ENCODE assay signal across 1 cellular context in genomic region chr7:32588657-32589056, GRCh38.
TF ChIP-seq lines count a peak whose summit lies in the region.

No MANE protein-coding gene starts in this region.

TF ChIP-seq in GM12878, 131 proteins besides CTCF, POLR2A, EP300 and RAD21 (continued from another document):
- no peak for TF ChIP-seq ZBTB11 (CRISPR knock-in tag; IDR thresholded peaks at IDR 0.05)
- TF ChIP-seq, protein P1, sequence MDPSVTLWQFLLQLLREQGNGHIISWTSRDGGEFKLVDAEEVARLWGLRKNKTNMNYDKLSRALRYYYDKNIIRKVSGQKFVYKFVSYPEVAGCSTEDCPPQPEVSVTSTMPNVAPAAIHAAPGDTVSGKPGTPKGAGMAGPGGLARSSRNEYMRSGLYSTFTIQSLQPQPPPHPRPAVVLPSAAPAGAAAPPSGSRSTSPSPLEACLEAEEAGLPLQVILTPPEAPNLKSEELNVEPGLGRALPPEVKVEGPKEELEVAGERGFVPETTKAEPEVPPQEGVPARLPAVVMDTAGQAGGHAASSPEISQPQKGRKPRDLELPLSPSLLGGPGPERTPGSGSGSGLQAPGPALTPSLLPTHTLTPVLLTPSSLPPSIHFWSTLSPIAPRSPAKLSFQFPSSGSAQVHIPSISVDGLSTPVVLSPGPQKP (IDR thresholded peaks at IDR 0.05; ENCODE audit: low read depth, low read length), result no peak
- TF ChIP-seq BCL11A (IDR thresholded peaks at IDR 0.05; ENCODE audit: low read depth, low read length), result peak; percentile 54; the same call in 1 of the 2 replicates
- TF ChIP-seq NR2F1 (conservative IDR thresholded peaks at IDR 0.05), result peak; percentile 72
- TF ChIP-seq ATF7 (IDR thresholded peaks at IDR 0.05; ENCODE audit: low read depth), result peak; percentile 28; the same call in 1 of the 2 replicates
- TF ChIP-seq, protein P2, sequence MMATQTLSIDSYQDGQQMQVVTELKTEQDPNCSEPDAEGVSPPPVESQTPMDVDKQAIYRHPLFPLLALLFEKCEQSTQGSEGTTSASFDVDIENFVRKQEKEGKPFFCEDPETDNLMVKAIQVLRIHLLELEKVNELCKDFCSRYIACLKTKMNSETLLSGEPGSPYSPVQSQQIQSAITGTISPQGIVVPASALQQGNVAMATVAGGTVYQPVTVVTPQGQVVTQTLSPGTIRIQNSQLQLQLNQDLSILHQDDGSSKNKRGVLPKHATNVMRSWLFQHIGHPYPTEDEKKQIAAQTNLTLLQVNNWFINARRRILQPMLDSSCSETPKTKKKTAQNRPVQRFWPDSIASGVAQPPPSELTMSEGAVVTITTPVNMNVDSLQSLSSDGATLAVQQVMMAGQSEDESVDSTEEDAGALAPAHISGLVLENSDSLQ (IDR thresholded peaks at IDR 0.05), result peak; percentile 38; the same call in 1 of the 2 replicates
- peak; percentile 86 for TF ChIP-seq RUNX3 (IDR thresholded peaks at IDR 0.05; ENCODE audit: low read length)
- TF ChIP-seq ZNF274 (IDR thresholded peaks at IDR 0.05; ENCODE audit: insufficient read depth, insufficient read length), result no peak
- no peak for TF ChIP-seq CBX5 (IDR thresholded peaks at IDR 0.05; ENCODE audit: low read depth)
- TF ChIP-seq, protein P3, sequence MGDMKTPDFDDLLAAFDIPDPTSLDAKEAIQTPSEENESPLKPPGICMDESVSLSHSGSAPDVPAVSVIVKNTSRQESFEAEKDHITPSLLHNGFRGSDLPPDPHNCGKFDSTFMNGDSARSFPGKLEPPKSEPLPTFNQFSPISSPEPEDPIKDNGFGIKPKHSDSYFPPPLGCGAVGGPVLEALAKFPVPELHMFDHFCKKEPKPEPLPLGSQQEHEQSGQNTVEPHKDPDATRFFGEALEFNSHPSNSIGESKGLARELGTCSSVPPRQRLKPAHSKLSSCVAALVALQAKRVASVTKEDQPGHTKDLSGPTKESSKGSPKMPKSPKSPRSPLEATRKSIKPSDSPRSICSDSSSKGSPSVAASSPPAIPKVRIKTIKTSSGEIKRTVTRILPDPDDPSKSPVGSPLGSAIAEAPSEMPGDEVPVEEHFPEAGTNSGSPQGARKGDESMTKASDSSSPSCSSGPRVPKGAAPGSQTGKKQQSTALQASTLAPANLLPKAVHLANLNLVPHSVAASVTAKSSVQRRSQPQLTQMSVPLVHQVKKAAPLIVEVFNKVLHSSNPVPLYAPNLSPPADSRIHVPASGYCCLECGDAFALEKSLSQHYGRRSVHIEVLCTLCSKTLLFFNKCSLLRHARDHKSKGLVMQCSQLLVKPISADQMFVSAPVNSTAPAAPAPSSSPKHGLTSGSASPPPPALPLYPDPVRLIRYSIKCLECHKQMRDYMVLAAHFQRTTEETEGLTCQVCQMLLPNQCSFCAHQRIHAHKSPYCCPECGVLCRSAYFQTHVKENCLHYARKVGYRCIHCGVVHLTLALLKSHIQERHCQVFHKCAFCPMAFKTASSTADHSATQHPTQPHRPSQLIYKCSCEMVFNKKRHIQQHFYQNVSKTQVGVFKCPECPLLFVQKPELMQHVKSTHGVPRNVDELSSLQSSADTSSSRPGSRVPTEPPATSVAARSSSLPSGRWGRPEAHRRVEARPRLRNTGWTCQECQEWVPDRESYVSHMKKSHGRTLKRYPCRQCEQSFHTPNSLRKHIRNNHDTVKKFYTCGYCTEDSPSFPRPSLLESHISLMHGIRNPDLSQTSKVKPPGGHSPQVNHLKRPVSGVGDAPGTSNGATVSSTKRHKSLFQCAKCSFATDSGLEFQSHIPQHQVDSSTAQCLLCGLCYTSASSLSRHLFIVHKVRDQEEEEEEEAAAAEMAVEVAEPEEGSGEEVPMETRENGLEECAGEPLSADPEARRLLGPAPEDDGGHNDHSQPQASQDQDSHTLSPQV (IDR thresholded peaks at IDR 0.05), result no peak
- TF ChIP-seq FOXM1 (IDR thresholded peaks at IDR 0.05; ENCODE audit: low read depth, low read length), result peak; percentile 37; the same call in 1 of the 2 replicates
- peak; percentile 18; the same call in 1 of the 2 replicates for TF ChIP-seq CREM (IDR thresholded peaks at IDR 0.05; ENCODE audit: low read depth)
- TF ChIP-seq RCOR1 (conservative IDR thresholded peaks at IDR 0.05; ENCODE audit: low read depth, low read length), result no peak
- TF ChIP-seq, protein P4, sequence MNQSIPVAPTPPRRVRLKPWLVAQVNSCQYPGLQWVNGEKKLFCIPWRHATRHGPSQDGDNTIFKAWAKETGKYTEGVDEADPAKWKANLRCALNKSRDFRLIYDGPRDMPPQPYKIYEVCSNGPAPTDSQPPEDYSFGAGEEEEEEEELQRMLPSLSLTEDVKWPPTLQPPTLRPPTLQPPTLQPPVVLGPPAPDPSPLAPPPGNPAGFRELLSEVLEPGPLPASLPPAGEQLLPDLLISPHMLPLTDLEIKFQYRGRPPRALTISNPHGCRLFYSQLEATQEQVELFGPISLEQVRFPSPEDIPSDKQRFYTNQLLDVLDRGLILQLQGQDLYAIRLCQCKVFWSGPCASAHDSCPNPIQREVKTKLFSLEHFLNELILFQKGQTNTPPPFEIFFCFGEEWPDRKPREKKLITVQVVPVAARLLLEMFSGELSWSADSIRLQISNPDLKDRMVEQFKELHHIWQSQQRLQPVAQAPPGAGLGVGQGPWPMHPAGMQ (IDR thresholded peaks at IDR 0.05; ENCODE audit: borderline replicate concordance), result no peak
- TF ChIP-seq, protein P5, sequence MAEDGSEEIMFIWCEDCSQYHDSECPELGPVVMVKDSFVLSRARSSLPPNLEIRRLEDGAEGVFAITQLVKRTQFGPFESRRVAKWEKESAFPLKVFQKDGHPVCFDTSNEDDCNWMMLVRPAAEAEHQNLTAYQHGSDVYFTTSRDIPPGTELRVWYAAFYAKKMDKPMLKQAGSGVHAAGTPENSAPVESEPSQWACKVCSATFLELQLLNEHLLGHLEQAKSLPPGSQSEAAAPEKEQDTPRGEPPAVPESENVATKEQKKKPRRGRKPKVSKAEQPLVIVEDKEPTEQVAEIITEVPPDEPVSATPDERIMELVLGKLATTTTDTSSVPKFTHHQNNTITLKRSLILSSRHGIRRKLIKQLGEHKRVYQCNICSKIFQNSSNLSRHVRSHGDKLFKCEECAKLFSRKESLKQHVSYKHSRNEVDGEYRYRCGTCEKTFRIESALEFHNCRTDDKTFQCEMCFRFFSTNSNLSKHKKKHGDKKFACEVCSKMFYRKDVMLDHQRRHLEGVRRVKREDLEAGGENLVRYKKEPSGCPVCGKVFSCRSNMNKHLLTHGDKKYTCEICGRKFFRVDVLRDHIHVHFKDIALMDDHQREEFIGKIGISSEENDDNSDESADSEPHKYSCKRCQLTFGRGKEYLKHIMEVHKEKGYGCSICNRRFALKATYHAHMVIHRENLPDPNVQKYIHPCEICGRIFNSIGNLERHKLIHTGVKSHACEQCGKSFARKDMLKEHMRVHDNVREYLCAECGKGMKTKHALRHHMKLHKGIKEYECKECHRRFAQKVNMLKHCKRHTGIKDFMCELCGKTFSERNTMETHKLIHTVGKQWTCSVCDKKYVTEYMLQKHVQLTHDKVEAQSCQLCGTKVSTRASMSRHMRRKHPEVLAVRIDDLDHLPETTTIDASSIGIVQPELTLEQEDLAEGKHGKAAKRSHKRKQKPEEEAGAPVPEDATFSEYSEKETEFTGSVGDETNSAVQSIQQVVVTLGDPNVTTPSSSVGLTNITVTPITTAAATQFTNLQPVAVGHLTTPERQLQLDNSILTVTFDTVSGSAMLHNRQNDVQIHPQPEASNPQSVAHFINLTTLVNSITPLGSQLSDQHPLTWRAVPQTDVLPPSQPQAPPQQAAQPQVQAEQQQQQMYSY (CRISPR knock-in tag; IDR thresholded peaks at IDR 0.05), result no peak
- TF ChIP-seq ZNF207 (IDR thresholded peaks at IDR 0.05; ENCODE audit: borderline replicate concordance), result no peak
- TF ChIP-seq NR2C1 (IDR thresholded peaks at IDR 0.05), result 0 out of 2 replicates have a peak, but pooled peaks have one; percentile 5
- peak; percentile 67 for TF ChIP-seq MTA2 (IDR thresholded peaks at IDR 0.05; ENCODE audit: low read depth)
- TF ChIP-seq CUX1 (IDR thresholded peaks at IDR 0.05; ENCODE audit: insufficient replicate concordance, low read depth, low read length), result no peak
- TF ChIP-seq, protein P6, sequence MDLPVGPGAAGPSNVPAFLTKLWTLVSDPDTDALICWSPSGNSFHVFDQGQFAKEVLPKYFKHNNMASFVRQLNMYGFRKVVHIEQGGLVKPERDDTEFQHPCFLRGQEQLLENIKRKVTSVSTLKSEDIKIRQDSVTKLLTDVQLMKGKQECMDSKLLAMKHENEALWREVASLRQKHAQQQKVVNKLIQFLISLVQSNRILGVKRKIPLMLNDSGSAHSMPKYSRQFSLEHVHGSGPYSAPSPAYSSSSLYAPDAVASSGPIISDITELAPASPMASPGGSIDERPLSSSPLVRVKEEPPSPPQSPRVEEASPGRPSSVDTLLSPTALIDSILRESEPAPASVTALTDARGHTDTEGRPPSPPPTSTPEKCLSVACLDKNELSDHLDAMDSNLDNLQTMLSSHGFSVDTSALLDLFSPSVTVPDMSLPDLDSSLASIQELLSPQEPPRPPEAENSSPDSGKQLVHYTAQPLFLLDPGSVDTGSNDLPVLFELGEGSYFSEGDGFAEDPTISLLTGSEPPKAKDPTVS (IDR thresholded peaks at IDR 0.05; ENCODE audit: low read depth, low read length), result no peak
- TF ChIP-seq IRF4 (IDR thresholded peaks at IDR 0.05; ENCODE audit: low read depth, low read length), result peak; percentile 57; the same call in 1 of the 2 replicates
- TF ChIP-seq PAX5 (IDR thresholded peaks at IDR 0.05; ENCODE audit: borderline replicate concordance, low read depth, low read length), result no peak
- peak in 1 of 2 experiments; percentile 47; a peak in 1 of 4 replicates for TF ChIP-seq IKZF2 (IDR thresholded peaks at IDR 0.05)
- TF ChIP-seq, protein P7, sequence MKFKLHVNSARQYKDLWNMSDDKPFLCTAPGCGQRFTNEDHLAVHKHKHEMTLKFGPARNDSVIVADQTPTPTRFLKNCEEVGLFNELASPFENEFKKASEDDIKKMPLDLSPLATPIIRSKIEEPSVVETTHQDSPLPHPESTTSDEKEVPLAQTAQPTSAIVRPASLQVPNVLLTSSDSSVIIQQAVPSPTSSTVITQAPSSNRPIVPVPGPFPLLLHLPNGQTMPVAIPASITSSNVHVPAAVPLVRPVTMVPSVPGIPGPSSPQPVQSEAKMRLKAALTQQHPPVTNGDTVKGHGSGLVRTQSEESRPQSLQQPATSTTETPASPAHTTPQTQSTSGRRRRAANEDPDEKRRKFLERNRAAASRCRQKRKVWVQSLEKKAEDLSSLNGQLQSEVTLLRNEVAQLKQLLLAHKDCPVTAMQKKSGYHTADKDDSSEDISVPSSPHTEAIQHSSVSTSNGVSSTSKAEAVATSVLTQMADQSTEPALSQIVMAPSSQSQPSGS (IDR thresholded peaks at IDR 0.05; ENCODE audit: low read length), result peak; percentile 64; the same call in 1 of the 2 replicates
- TF ChIP-seq SMAD5 (IDR thresholded peaks at IDR 0.05; ENCODE audit: low read depth), result no peak
- no peak for TF ChIP-seq PBX3 (IDR thresholded peaks at IDR 0.05; ENCODE audit: insufficient replicate concordance, low read depth, low read length)
